ENCODE assay signal across 23 cellular contexts in the genomic region with DNA sequence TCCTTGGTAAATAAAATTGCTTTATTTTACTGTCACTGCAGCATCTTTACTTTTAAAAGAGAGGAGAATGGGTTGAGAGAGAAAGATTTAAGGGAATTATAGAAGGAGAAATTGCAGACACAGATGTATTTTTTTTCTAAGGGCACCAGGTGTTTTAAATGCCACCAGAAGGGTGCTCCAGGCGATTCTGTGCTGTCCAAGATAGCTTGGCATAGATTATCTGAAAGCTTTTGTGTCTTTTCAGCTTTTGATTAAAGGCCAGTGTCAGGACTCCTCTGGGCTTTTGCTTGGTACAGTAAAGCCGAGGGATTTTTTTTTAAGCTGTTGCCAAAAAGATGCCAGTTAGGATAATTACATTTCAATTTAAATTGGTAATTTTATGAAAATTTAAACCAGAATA.
DNase-seq lines count a peak whose midpoint lies in the region; ATAC-seq, FAIRE-seq and TF ChIP-seq lines count a peak whose summit lies in the region.
"Had no signal": no experiment of that assay in that cellular context is flagged by ENCODE, and none has a peak within 500 bp of the region (broad histone marks: within the 10 kb centered on the region; RNA-seq: fewer than 3 reads in every experiment).

No MANE protein-coding gene starts in this region.

- no peak for TF ChIP-seq RAD21 in H1 (IDR thresholded peaks at IDR 0.05 in 1 of 2, conservative IDR thresholded peaks at IDR 0.05 in 1 of 2; ENCODE audit: low read depth in 2 of 2, low read length in 2 of 2)

- H3K14ac ChIP-seq in H1 (ENCODE audit: insufficient read length), result no peak overlapping the region

- no peak overlapping the region for H3K9ac ChIP-seq in H1 (replicated peaks in 1 of 4; ENCODE audit: extremely low read depth in 1 of 4, low read depth in 3 of 4, low read length in 3 of 4)

- H4K8ac ChIP-seq in H1 (ENCODE audit: extremely low read depth, insufficient read depth, low read length), result no peak overlapping the region

- no peaks in the 10 kb centered on the region for H4K20me1 ChIP-seq in H1 (replicated peaks in 1 of 2; ENCODE audit: control insufficient read depth in 1 of 2, insufficient read depth in 2 of 2, low read length in 2 of 2)

- H3K4ac ChIP-seq in H1 (replicated peaks; ENCODE audit: insufficient read length, low read depth, low read length), result no peak overlapping the region

- peaks cover 0 to 1% (median 0%) of the 10 kb centered on the region in 4 experiments; a peak in 1 of 7 replicates for H3K27me3 ChIP-seq in H1 (replicated peaks in 1 of 4; ENCODE audit: control insufficient read depth in 3 of 4, extremely low read depth in 1 of 4, insufficient read depth in 3 of 4, low read length in 3 of 4)
- H3K27me3 ChIP-seq in uterus, result no peaks in the 10 kb centered on the region

- TF ChIP-seq EP300 in H1 (IDR thresholded peaks at IDR 0.05; ENCODE audit: borderline replicate concordance in 1 of 2, low read depth in 2 of 2, low read length in 2 of 2), result no peak

- H3K4me3 ChIP-seq in H1 (ENCODE audit: extremely low read depth in 1 of 4, insufficient read depth in 2 of 4, low read depth in 3 of 4, low read length in 4 of 4) (no peak overlapping the region), uterus (no peak overlapping the region)
- H3K4me3 ChIP-seq: lower lobe of right lung had no signal

- intact Hi-C loops in uterus (cut with DNase I; ENCODE audit: low total_unique reads), result no loop called here

- H3K36me3 ChIP-seq in H1 (ENCODE audit: control insufficient read depth in 2 of 4, insufficient read depth in 4 of 4, low read length in 3 of 4) (no peaks in the 10 kb centered on the region), uterus (no peaks in the 10 kb centered on the region)
- H3K36me3 ChIP-seq: lower lobe of right lung had no signal

- H3K79me1 ChIP-seq in H1 (ENCODE audit: low read depth, low read length), result no peaks in the 10 kb centered on the region

- H3K4me2 ChIP-seq in H1 (ENCODE audit: insufficient read depth in 1 of 2, low read depth in 2 of 2, low read length in 2 of 2), result no peak overlapping the region

- no peak for TF ChIP-seq CTCF in H1 (IDR thresholded peaks at IDR 0.05; ENCODE audit: control extremely low read depth in 1 of 3, insufficient read depth in 1 of 3, low read depth in 1 of 3, low read length in 3 of 3)
- no peak for TF ChIP-seq CTCF in uterus (IDR thresholded peaks at IDR 0.05)

- CTCF ChIA-PET in H1 (lab: Charles Lee; ENCODE audit: partially characterized antibody), result interaction anchor here (3.5 kb wide), 1 partner anchor 10 kb away, joined by 20 read pairs; no protein-coding TSS in a partner anchor

- no peaks in the 10 kb centered on the region for H3K9me3 ChIP-seq in H1 (ENCODE audit: insufficient read depth in 2 of 2, low read depth in 1 of 2, low read length in 1 of 2)
- H3K9me3 ChIP-seq in uterus, result no peaks in the 10 kb centered on the region
- H3K9me3 ChIP-seq: lower lobe of right lung had no signal

- H3K27ac ChIP-seq in H1 (ENCODE audit: low read depth, low read length) (no peak overlapping the region), uterus (peak overlapping the region; percentile 14 to 19)
- H3K27ac ChIP-seq: lower lobe of right lung had no signal

- no peak overlapping the region for H3K23ac ChIP-seq in H1 (ENCODE audit: insufficient read length)

- TF ChIP-seq POLR2A in H1 (IDR thresholded peaks at IDR 0.05; ENCODE audit: control extremely low read depth in 1 of 2, low read depth in 2 of 2, low read length in 2 of 2), result no peak
- TF ChIP-seq POLR2A in uterus (IDR thresholded peaks at IDR 0.05), result no peak

- no peak overlapping the region for H2BK20ac ChIP-seq in H1 (ENCODE audit: low read length)

- 97% methylated on average over 2 of the region's 2 CpGs; no CpG with 5 or more reads in 1 of the 2 experiments for WGBS in H1 (ENCODE audit: extremely low coverage in 1 of 2, insufficient coverage in 1 of 2, insufficient read length in 1 of 2, insufficient replicate concordance in 2 of 2, low coverage in 1 of 2, low lambda C conversion rate in 2 of 2, missing lambda C conversion rate in 1 of 2), 2 experiments

- H4K5ac ChIP-seq in H1 (ENCODE audit: insufficient read length, low read depth, low read length), result no peak overlapping the region

- no peaks in the 10 kb centered on the region for H3K4me1 ChIP-seq in H1 (replicated peaks in 1 of 4; ENCODE audit: control insufficient read depth in 3 of 4, insufficient read depth in 4 of 4, low read length in 3 of 4)
- no peaks in the 10 kb centered on the region for H3K4me1 ChIP-seq in uterus
- H3K4me1 ChIP-seq: lower lobe of right lung had no signal

- no peak for ATAC-seq in GM19035 (IDR thresholded peaks at IDR 0.05; ENCODE audit: unreplicated experiment)
- ATAC-seq: activated CD8-positive, alpha-beta memory T cell treated with anti-CD3 and anti-CD28 coated beads, Interleukin-2, amount 10 ng/mL, durations not matched to agents 7 days and 5 days; lower lobe of right lung; natural killer cell; Panc1; T-cell had no signal

- H3K56ac ChIP-seq in H1 (replicated peaks; ENCODE audit: insufficient read length, low read depth, low read length), result peak overlapping the region; percentile 26

- no peak for FAIRE-seq in H1 (lab: Jason Lieb, UNC)
- FAIRE-seq: HTR-8/SVneo had no signal

- DNase-seq in NCI-H2171 treated with DMSO at 0.1 percent for 48 hours (lab: John Stamatoyannopoulos, UW), result peak; percentile 29
- DNase-seq in NCI-H2171 (lab: John Stamatoyannopoulos, UW), result no peak
- peak; percentile 74 to 79 for DNase-seq in NCI-H524 (lab: John Stamatoyannopoulos, UW)
- no peak for DNase-seq in H1 (ENCODE audit: low read depth in 1 of 2, low spot score in 2 of 2)
- DNase-seq in uterus, result no peak
- DNase-seq in HuH-7 (ENCODE audit: low spot score), result no peak
- DNase-seq: activated B cell treated with CpG ODN at 0.5 μM for 24 hours; activated CD4-positive, alpha-beta T cell treated with anti-CD3 and anti-CD28 coated beads, Interleukin-2, amount 50 U/mL, for 1 hour; activated CD8-positive, alpha-beta memory T cell treated with anti-CD3 and anti-CD28 coated beads, Interleukin-2, amount 10 ng/mL, durations not matched to agents 7 days and 5 days; activated naive CD4-positive, alpha-beta T cell; activated T-cell treated with anti-CD3 and anti-CD28 coated beads, Interleukin-2, amount 50 U/mL, for 48 hours; CD8-positive, alpha-beta memory T cell; DMS79; GF-D8; KG1; lower lobe of right lung; MM.1S; natural killer cell; SIG-M5; T-cell had no signal

- no peak overlapping the region for H2BK15ac ChIP-seq in H1 (ENCODE audit: low read length)

- POLR2A ChIA-PET in H1 (lab: Charles Lee; ENCODE audit: partially characterized antibody), result interaction anchor here (1.1 kb wide), 1 partner anchor 10 kb away, joined by 3 read pairs; no protein-coding TSS in a partner anchor

- no peak overlapping the region for H2BK12ac ChIP-seq in H1 (ENCODE audit: low read depth, low read length)

- no peak overlapping the region for H2AK5ac ChIP-seq in H1 (ENCODE audit: low read depth, low read length)

- no peaks in the 10 kb centered on the region for H3K79me2 ChIP-seq in H1 (ENCODE audit: control insufficient read depth in 1 of 2, insufficient read depth in 2 of 2, low read length in 2 of 2)

- H2BK120ac ChIP-seq in H1 (replicated peaks; ENCODE audit: low read depth, low read length), result no peak overlapping the region

- H2AFZ ChIP-seq in H1 (ENCODE audit: low read length), result no peak overlapping the region

- no peaks in the 10 kb centered on the region for H3K23me2 ChIP-seq in H1 (ENCODE audit: low read depth, low read length)

- H4K91ac ChIP-seq in H1 (replicated peaks; ENCODE audit: insufficient read length, low read length), result no peak overlapping the region

- H3K18ac ChIP-seq in H1 (ENCODE audit: extremely low read depth, low read length), result no peak overlapping the region

- no peak overlapping the region for H2BK5ac ChIP-seq in H1 (ENCODE audit: low read depth, low read length)

TF ChIP-seq in H1, 55 proteins besides CTCF, POLR2A, EP300 and RAD21:
- TF ChIP-seq NRF1 (IDR thresholded peaks at IDR 0.05; ENCODE audit: low read depth, low read length), result no peak

Comparison
In these comparisons a context has a peak if more than half of its experiments do, and no peak if none do; other contexts are left out.
1. DNase-seq: peak in NCI-H2171 treated with DMSO at 0.1 percent for 48 hours (single experiment) and NCI-H524 (2 of 2); none in NCI-H2171 (single experiment), H1 (0 of 2), uterus (0 of 2) and HuH-7 (single experiment).